ENCODE assay signal across 8 cellular contexts in the genomic region with DNA sequence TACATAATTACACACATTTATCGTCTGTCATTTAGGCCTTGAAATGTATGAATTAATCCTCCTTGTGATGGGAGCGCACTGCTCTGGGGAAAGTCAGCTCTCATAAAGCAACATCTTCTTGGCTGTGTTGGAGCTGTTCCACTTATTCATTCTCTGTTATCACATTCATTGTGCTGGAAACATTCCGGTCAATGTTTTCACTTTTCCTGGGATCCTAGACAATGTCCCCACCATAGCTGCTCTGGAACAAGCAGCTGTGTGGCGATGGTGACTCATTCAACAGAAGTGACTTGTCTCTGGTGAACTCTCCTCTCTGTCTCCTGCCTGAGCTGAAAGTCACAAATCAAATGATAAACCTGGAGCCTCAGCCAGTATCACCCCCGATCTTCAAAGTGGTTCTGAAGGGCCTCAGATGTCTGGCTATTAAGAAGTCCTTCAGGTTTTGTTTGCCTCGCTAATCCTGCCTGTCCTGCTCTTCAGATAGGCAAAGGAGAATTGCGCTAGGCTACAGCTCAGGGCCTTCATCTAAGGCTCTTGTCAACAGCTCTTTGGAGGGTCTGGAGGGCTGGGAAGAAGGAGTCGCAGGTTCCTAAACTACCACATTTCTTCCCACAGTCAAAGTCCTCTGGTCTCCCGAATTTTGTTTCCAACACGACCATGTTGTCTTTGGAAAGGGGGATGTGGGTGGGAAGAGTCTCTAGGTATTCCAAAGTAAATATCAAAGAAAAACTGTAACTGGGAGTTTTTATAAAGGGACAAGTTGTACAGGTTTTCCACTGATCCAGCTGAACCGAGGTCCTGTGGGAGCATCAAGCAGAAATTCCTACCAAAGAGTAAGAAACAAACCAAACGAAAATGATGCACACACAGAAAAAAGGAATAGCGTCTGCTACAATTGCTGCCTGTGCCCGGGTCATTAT. TPM values are rescaled to one million over a fixed set of nuclear protein-coding genes. Genes with fewer than 3 reads are reported as not detected.
DNase-seq lines count a peak whose midpoint lies in the region; ATAC-seq lines count a peak whose summit lies in the region.

No MANE protein-coding gene starts in this region.

- intact Hi-C loops in left cardiac atrium (cut with DNase I): loop anchor here in 1 of 2 donors (10.0 kb wide), 1 partner anchor 291 kb away; no protein-coding TSS in a partner anchor

- H3K9me3 Mint-ChIP-seq in stimulated activated memory B cell treated with anti-CD40 and anti-IgM and Interleukin-4, amounts not matched to agents 10 μg/mL and 1 μg/mL and 100 μg/mL, for 72 hours: peaks cover 8% of the 10 kb centered on the region
- no peaks in the 10 kb centered on the region for H3K9me3 Mint-ChIP-seq in activated naive CD8-positive, alpha-beta T cell treated with anti-CD3 and anti-CD28 coated beads, Interleukin-2, amount 50 U/mL, for 24 hours

- no peak overlapping the region for H3K4me3 Mint-ChIP-seq in stimulated activated memory B cell treated with anti-CD40 and anti-IgM and Interleukin-4, amounts not matched to agents 10 μg/mL and 1 μg/mL and 100 μg/mL, for 72 hours
- no peak overlapping the region for H3K4me3 Mint-ChIP-seq in activated naive CD8-positive, alpha-beta T cell treated with anti-CD3 and anti-CD28 coated beads, Interleukin-2, amount 50 U/mL, for 24 hours

- H3K36me3 Mint-ChIP-seq in stimulated activated memory B cell treated with anti-CD40 and anti-IgM and Interleukin-4, amounts not matched to agents 10 μg/mL and 1 μg/mL and 100 μg/mL, for 72 hours: peaks cover 9% of the 10 kb centered on the region
- peaks cover under 1% of the 10 kb centered on the region for H3K36me3 Mint-ChIP-seq in activated naive CD8-positive, alpha-beta T cell treated with anti-CD3 and anti-CD28 coated beads, Interleukin-2, amount 50 U/mL, for 24 hours (ENCODE audit: low read depth)

- peaks cover 44% of the 10 kb centered on the region for H3K4me1 Mint-ChIP-seq in stimulated activated memory B cell treated with anti-CD40 and anti-IgM and Interleukin-4, amounts not matched to agents 10 μg/mL and 1 μg/mL and 100 μg/mL, for 72 hours
- H3K4me1 Mint-ChIP-seq in activated naive CD8-positive, alpha-beta T cell treated with anti-CD3 and anti-CD28 coated beads, Interleukin-2, amount 50 U/mL, for 24 hours: peaks cover 61% of the 10 kb centered on the region

- no peaks in the 10 kb centered on the region for H3K27me3 Mint-ChIP-seq in stimulated activated memory B cell treated with anti-CD40 and anti-IgM and Interleukin-4, amounts not matched to agents 10 μg/mL and 1 μg/mL and 100 μg/mL, for 72 hours
- no peaks in the 10 kb centered on the region for H3K27me3 Mint-ChIP-seq in activated naive CD8-positive, alpha-beta T cell treated with anti-CD3 and anti-CD28 coated beads, Interleukin-2, amount 50 U/mL, for 24 hours

- peak; percentile 67 to 86 for ATAC-seq in left cardiac atrium
- ATAC-seq in stimulated activated memory B cell treated with anti-CD40 and anti-IgM and Interleukin-4, amounts not matched to agents 10 μg/mL and 1 μg/mL and 100 μg/mL, for 72 hours: no peak
- ATAC-seq in activated naive CD8-positive, alpha-beta T cell treated with anti-CD3 and anti-CD28 coated beads, Interleukin-2, amount 50 U/mL, for 24 hours: no peak

- H3K27ac Mint-ChIP-seq in stimulated activated memory B cell treated with anti-CD40 and anti-IgM and Interleukin-4, amounts not matched to agents 10 μg/mL and 1 μg/mL and 100 μg/mL, for 72 hours: peak overlapping the region; percentile 99
- H3K27ac Mint-ChIP-seq in activated naive CD8-positive, alpha-beta T cell treated with anti-CD3 and anti-CD28 coated beads, Interleukin-2, amount 50 U/mL, for 24 hours: no peak overlapping the region

- DNase-seq in activated CD8-positive, alpha-beta memory T cell treated with anti-CD3 and anti-CD28 coated beads for 24 hours: peak; percentile 57
- no peak for DNase-seq in activated CD8-positive, alpha-beta memory T cell treated with anti-CD3 and anti-CD28 coated beads, Interleukin-2, amount 50 U/mL, for 4 hours
- peak; percentile 49 for DNase-seq in activated CD8-positive, alpha-beta memory T cell treated with anti-CD3 and anti-CD28 coated beads, Interleukin-2, amount 50 U/mL, for 48 hours
- DNase-seq in left cardiac atrium (peak; percentile 52), activated gamma-delta T cell treated with Interleukin-2 at 50 U/mL for 16 hours (no peak), NCI-H2107 treated with DMSO at 0.1 percent for 48 hours (lab: John Stamatoyannopoulos, UW; ENCODE audit: unreplicated experiment) (no peak)
- no peak for DNase-seq in activated naive CD8-positive, alpha-beta T cell treated with anti-CD3 and anti-CD28 coated beads, Interleukin-2, amount 50 U/mL, for 24 hours

RNA-seq across cellular contexts. Expression of gene KLF6, which starts 29.3 kb away (rescaled TPM):
- total RNA-seq in left cardiac atrium: 10 to 100 TPM; 76.3 to 78.7 TPM

Comparison
In these comparisons a context has a peak if more than half of its experiments do, and no peak if none do; other contexts are left out.
1. DNase-seq: peak in activated CD8-positive, alpha-beta memory T cell treated with anti-CD3 and anti-CD28 coated beads for 24 hours (single experiment), activated CD8-positive, alpha-beta memory T cell treated with anti-CD3 and anti-CD28 coated beads, Interleukin-2, amount 50 U/mL, for 48 hours (single experiment) and left cardiac atrium (single experiment); none in activated CD8-positive, alpha-beta memory T cell treated with anti-CD3 and anti-CD28 coated beads, Interleukin-2, amount 50 U/mL, for 4 hours (single experiment), activated gamma-delta T cell treated with Interleukin-2 at 50 U/mL for 16 hours (single experiment), activated naive CD8-positive, alpha-beta T cell treated with anti-CD3 and anti-CD28 coated beads, Interleukin-2, amount 50 U/mL, for 24 hours (single experiment) and NCI-H2107 treated with DMSO at 0.1 percent for 48 hours (single experiment).
2. ATAC-seq: peak in left cardiac atrium (2 of 2); none in stimulated activated memory B cell treated with anti-CD40 and anti-IgM and Interleukin-4, amounts not matched to agents 10 μg/mL and 1 μg/mL and 100 μg/mL, for 72 hours (single experiment) and activated naive CD8-positive, alpha-beta T cell treated with anti-CD3 and anti-CD28 coated beads, Interleukin-2, amount 50 U/mL, for 24 hours (single experiment).